15 cellular contexts compared by ENCODE assay signal in genomic region chr7:131619336-131620305, GRCh38.
DNase-seq lines count a peak whose midpoint lies in the region; ATAC-seq, FAIRE-seq and TF ChIP-seq lines count a peak whose summit lies in the region.
"Had no signal": no experiment of that assay in that cellular context is flagged by ENCODE, and none has a peak within 500 bp of the region (broad histone marks: within the 10 kb centered on the region; RNA-seq: fewer than 3 reads in every experiment).

No MANE protein-coding gene starts in this region.

- in situ Hi-C loops in K562 (cut with MboI), result no loop called here

- H3K27ac ChIP-seq in K562 (ENCODE audit: extremely low read depth, low read depth, low read length) (no peak overlapping the region), ascending aorta (no peak overlapping the region)
- H3K27ac ChIP-seq: Peyer's patch had no signal

- no peak overlapping the region for H3K9ac ChIP-seq in K562 (ENCODE audit: insufficient read depth in 1 of 2, low read depth in 2 of 2, low read length in 2 of 2)

- no peak overlapping the region for H3K4me3 ChIP-seq in K562
- no peak overlapping the region for H3K4me3 ChIP-seq in ascending aorta
- H3K4me3 ChIP-seq: Peyer's patch had no signal

- TF ChIP-seq CTCF in K562 (IDR thresholded peaks at IDR 0.05 in 2 of 3, conservative IDR thresholded peaks at IDR 0.05 in 1 of 3; ENCODE audit: insufficient read depth in 2 of 3, low read depth in 1 of 3, low read length in 3 of 3) (no peak), mesothelial cell of epicardium (IDR thresholded peaks at IDR 0.05; ENCODE audit: unreplicated experiment) (no peak), progenitor cell of endocrine pancreas (IDR thresholded peaks at IDR 0.05; ENCODE audit: unreplicated experiment) (no peak), ascending aorta (IDR thresholded peaks at IDR 0.05) (no peak)

- TF ChIP-seq RAD21 in K562 (CRISPR knock-in tag; conservative IDR thresholded peaks at IDR 0.05 in 1 of 2, IDR thresholded peaks at IDR 0.05 in 1 of 2), result no peak

- POLR2A ChIA-PET in K562 (lab: Yijun Ruan, JAX), result interaction anchor here (0.7 to 1.1 kb wide), 3 partner anchors 8 to 20 kb away, joined by 3 to 4 read pairs (median 3); no protein-coding TSS in a partner anchor

- peak; percentile 41 for DNase-seq in ELR (ENCODE audit: low read depth)
- DNase-seq in NCI-H82 (lab: John Stamatoyannopoulos, UW), result peak; percentile 87
- peak in 1 of 4 experiments; percentile 32 for DNase-seq in K562 (ENCODE audit: extremely low read depth in 1 of 4, low spot score in 3 of 4)
- DNase-seq in mesothelial cell of epicardium (ENCODE audit: low spot score in 2 of 2, unreplicated experiment in 2 of 2), result no peak
- no peak for DNase-seq in progenitor cell of endocrine pancreas (ENCODE audit: low spot score, unreplicated experiment)
- no peak for DNase-seq in SHP77 treated with DMSO at 0.1 percent for 48 hours (lab: John Stamatoyannopoulos, UW)
- no peak for DNase-seq in anterior cingulate cortex (lab: John Stamatoyannopoulos, UW)
- DNase-seq in ascending aorta (ENCODE audit: low spot score in 2 of 2), result no peak
- DNase-seq: activated CD4-positive, alpha-beta T cell treated with anti-CD3 and anti-CD28 coated beads for 4 hours; effector CD8-positive, alpha-beta T cell; hippocampal formation; naive B cell; NCI-H1105 treated with DMSO at 0.1 percent for 48 hours; Peyer's patch had no signal

- H3K36me3 ChIP-seq in K562 (ENCODE audit: control insufficient read depth, insufficient read depth, low read length) (no peaks in the 10 kb centered on the region), ascending aorta (no peaks in the 10 kb centered on the region)
- H3K36me3 ChIP-seq: Peyer's patch had no signal

- H3K9me3 ChIP-seq in K562 (replicated peaks; ENCODE audit: control insufficient read depth, insufficient read depth, low read depth, low read length), result no peaks in the 10 kb centered on the region
- no peaks in the 10 kb centered on the region for H3K9me3 ChIP-seq in ascending aorta
- H3K9me3 ChIP-seq: Peyer's patch had no signal

- no peak overlapping the region for H2AFZ ChIP-seq in K562 (ENCODE audit: low read depth, low read length)

- peak; percentile 60 for ATAC-seq in K562

- H3K36me3 Mint-ChIP-seq in mesothelial cell of epicardium, result no peaks in the 10 kb centered on the region
- no peaks in the 10 kb centered on the region for H3K36me3 Mint-ChIP-seq in progenitor cell of endocrine pancreas (ENCODE audit: insufficient read depth)
- H3K36me3 Mint-ChIP-seq: activated naive CD4-positive, alpha-beta T cell treated with anti-CD3 and anti-CD28 coated beads, Interleukin-2, amount 50 U/mL, for 24 hours; naive B cell had no signal

- FAIRE-seq in K562 (lab: Jason Lieb, UNC), result no peak

- no peak overlapping the region for H3K4me2 ChIP-seq in K562 (ENCODE audit: insufficient read depth, low read length)

- no peaks in the 10 kb centered on the region for H3K27me3 Mint-ChIP-seq in mesothelial cell of epicardium (ENCODE audit: low read depth)
- peaks cover 35% of the 10 kb centered on the region for H3K27me3 Mint-ChIP-seq in progenitor cell of endocrine pancreas

- no peaks in the 10 kb centered on the region for H3K9me3 Mint-ChIP-seq in mesothelial cell of epicardium
- no peaks in the 10 kb centered on the region for H3K9me3 Mint-ChIP-seq in progenitor cell of endocrine pancreas (ENCODE audit: low read depth)
- H3K9me3 Mint-ChIP-seq: activated naive CD4-positive, alpha-beta T cell treated with anti-CD3 and anti-CD28 coated beads, Interleukin-2, amount 50 U/mL, for 24 hours; naive B cell had no signal

- peaks cover 13 to 60% of the 10 kb centered on the region in 2 experiments; a peak in 4 of 5 replicates for H3K27me3 ChIP-seq in K562 (ENCODE audit: control insufficient read depth in 2 of 2, insufficient read depth in 2 of 2, low read length in 2 of 2)
- no peaks in the 10 kb centered on the region for H3K27me3 ChIP-seq in ascending aorta
- H3K27me3 ChIP-seq: Peyer's patch had no signal

- H3K27ac Mint-ChIP-seq in mesothelial cell of epicardium, result peak overlapping the region; percentile 23
- no peak overlapping the region for H3K27ac Mint-ChIP-seq in progenitor cell of endocrine pancreas
- H3K27ac Mint-ChIP-seq: activated naive CD4-positive, alpha-beta T cell treated with anti-CD3 and anti-CD28 coated beads, Interleukin-2, amount 50 U/mL, for 24 hours had no signal

- intact Hi-C loops in K562 (cut with micrococcal nuclease), result no loop called here
- intact Hi-C loops in ascending aorta (cut with DNase I), result no loop called here

- H3K4me3 Mint-ChIP-seq in mesothelial cell of epicardium (no peak overlapping the region), progenitor cell of endocrine pancreas (ENCODE audit: low read depth) (no peak overlapping the region)
- H3K4me3 Mint-ChIP-seq: activated naive CD4-positive, alpha-beta T cell treated with anti-CD3 and anti-CD28 coated beads, Interleukin-2, amount 50 U/mL, for 24 hours; naive B cell had no signal

- 1% methylated on average over 10 of the region's 10 CpGs for WGBS in K562 (ENCODE audit: insufficient coverage, low coverage, missing lambda C conversion rate)

- BruUV-seq in K562 (replicated peaks; lab: Mats Ljungman, UMichigan), result no TSS peak

- peaks cover 32% of the 10 kb centered on the region for H3K4me1 Mint-ChIP-seq in mesothelial cell of epicardium
- H3K4me1 Mint-ChIP-seq in progenitor cell of endocrine pancreas (ENCODE audit: low read depth), result peaks cover 2% of the 10 kb centered on the region
- H3K4me1 Mint-ChIP-seq: activated naive CD4-positive, alpha-beta T cell treated with anti-CD3 and anti-CD28 coated beads, Interleukin-2, amount 50 U/mL, for 24 hours had no signal

- no peaks in the 10 kb centered on the region for H3K79me2 ChIP-seq in K562 (ENCODE audit: control insufficient read depth, insufficient read depth, low read length)

- no peak for TF ChIP-seq EP300 in K562 (IDR thresholded peaks at IDR 0.05; ENCODE audit: low read length)

- CTCF ChIA-PET in K562 (lab: Yijun Ruan, JAX; ENCODE audit: low intra/inter-chr PET ratio), result no interaction called here

- no peak for TF ChIP-seq POLR2A in K562 (conservative IDR thresholded peaks at IDR 0.05)

- H4K20me1 ChIP-seq in K562 (replicated peaks; ENCODE audit: control insufficient read depth, insufficient read depth, low read length), result no peaks in the 10 kb centered on the region

- no peaks in the 10 kb centered on the region for H3K9me1 ChIP-seq in K562 (ENCODE audit: control insufficient read depth, insufficient read depth, low read length)

- H3K4me1 ChIP-seq in K562 (replicated peaks in 1 of 2; ENCODE audit: control insufficient read depth in 2 of 2, insufficient read depth in 2 of 2, low read length in 2 of 2) (peaks cover 0 to 19% of the 10 kb centered on the region in 2 experiments; a peak in 3 of 5 replicates), ascending aorta (no peaks in the 10 kb centered on the region)
- H3K4me1 ChIP-seq: Peyer's patch had no signal

TF ChIP-seq in K562, 482 proteins besides CTCF, POLR2A, EP300 and RAD21 (continues in another document):
- TF ChIP-seq ZBTB49 (CRISPR knock-in tag; IDR thresholded peaks at IDR 0.05; ENCODE audit: borderline replicate concordance) (0 out of 2 replicates have a peak, but pooled peaks have one; percentile 34), DNMT1 (IDR thresholded peaks at IDR 0.05) (no peak)

Comparison
In these comparisons a context has a peak if more than half of its experiments do, and no peak if none do; other contexts are left out.
1. DNase-seq: peak in ELR (single experiment) and NCI-H82 (single experiment); none in mesothelial cell of epicardium (0 of 2), progenitor cell of endocrine pancreas (single experiment), SHP77 treated with DMSO at 0.1 percent for 48 hours (single experiment), anterior cingulate cortex (0 of 58) and ascending aorta (0 of 2).